ENCODE assay signal across 1 cellular context in genomic region chr10:97292097-97292861, GRCh38.
TF ChIP-seq lines count a peak whose summit lies in the region.

Gene ARHGAP19, minus strand, starts transcription at chr10:97292637. Its CDS starts 10 bp downstream, at chr10:97292627.

TF ChIP-seq in GM12878, 131 proteins besides CTCF, POLR2A, EP300 and RAD21 (continued from another document and continues in another):
- TF ChIP-seq, protein P1, sequence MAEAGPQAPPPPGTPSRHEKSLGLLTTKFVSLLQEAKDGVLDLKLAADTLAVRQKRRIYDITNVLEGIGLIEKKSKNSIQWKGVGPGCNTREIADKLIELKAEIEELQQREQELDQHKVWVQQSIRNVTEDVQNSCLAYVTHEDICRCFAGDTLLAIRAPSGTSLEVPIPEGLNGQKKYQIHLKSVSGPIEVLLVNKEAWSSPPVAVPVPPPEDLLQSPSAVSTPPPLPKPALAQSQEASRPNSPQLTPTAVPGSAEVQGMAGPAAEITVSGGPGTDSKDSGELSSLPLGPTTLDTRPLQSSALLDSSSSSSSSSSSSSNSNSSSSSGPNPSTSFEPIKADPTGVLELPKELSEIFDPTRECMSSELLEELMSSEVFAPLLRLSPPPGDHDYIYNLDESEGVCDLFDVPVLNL (IDR thresholded peaks at IDR 0.05; ENCODE audit: low read depth, low read length), result peak; percentile 99
- TF ChIP-seq MEF2A (IDR thresholded peaks at IDR 0.05; ENCODE audit: insufficient read depth, low read depth, low read length), result no peak
- TF ChIP-seq, protein P2, sequence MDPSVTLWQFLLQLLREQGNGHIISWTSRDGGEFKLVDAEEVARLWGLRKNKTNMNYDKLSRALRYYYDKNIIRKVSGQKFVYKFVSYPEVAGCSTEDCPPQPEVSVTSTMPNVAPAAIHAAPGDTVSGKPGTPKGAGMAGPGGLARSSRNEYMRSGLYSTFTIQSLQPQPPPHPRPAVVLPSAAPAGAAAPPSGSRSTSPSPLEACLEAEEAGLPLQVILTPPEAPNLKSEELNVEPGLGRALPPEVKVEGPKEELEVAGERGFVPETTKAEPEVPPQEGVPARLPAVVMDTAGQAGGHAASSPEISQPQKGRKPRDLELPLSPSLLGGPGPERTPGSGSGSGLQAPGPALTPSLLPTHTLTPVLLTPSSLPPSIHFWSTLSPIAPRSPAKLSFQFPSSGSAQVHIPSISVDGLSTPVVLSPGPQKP (IDR thresholded peaks at IDR 0.05; ENCODE audit: low read depth, low read length), result peak; percentile 16
- TF ChIP-seq TAF1 (IDR thresholded peaks at IDR 0.05; ENCODE audit: borderline replicate concordance, low read depth, low read length), result peak; percentile 71; the same call in 1 of the 2 replicates
- peak; percentile 93 for TF ChIP-seq NKRF (conservative IDR thresholded peaks at IDR 0.05)
- no peak for TF ChIP-seq CBX5 (IDR thresholded peaks at IDR 0.05; ENCODE audit: low read depth)
- TF ChIP-seq TCF7 (IDR thresholded peaks at IDR 0.05; ENCODE audit: borderline replicate concordance), result no peak
- TF ChIP-seq, protein P3, sequence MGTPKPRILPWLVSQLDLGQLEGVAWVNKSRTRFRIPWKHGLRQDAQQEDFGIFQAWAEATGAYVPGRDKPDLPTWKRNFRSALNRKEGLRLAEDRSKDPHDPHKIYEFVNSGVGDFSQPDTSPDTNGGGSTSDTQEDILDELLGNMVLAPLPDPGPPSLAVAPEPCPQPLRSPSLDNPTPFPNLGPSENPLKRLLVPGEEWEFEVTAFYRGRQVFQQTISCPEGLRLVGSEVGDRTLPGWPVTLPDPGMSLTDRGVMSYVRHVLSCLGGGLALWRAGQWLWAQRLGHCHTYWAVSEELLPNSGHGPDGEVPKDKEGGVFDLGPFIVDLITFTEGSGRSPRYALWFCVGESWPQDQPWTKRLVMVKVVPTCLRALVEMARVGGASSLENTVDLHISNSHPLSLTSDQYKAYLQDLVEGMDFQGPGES (IDR thresholded peaks at IDR 0.05), result peak; percentile 91
- TF ChIP-seq POLR2AphosphoS5 (IDR thresholded peaks at IDR 0.05; ENCODE audit: low read length), result peak; percentile 75; the same call in 1 of the 2 replicates
- 0 out of 2 replicates have a peak, but pooled peaks have one; percentile 59 for TF ChIP-seq RCOR1 (conservative IDR thresholded peaks at IDR 0.05; ENCODE audit: low read depth, low read length)
- peak; percentile 27 for TF ChIP-seq SMAD1 (IDR thresholded peaks at IDR 0.05; ENCODE audit: low read depth, partially characterized antibody)
- TF ChIP-seq ZNF592 (IDR thresholded peaks at IDR 0.05), result no peak
- 0 out of 2 replicates have a peak, but pooled peaks have one; percentile 24 for TF ChIP-seq BCL11A (IDR thresholded peaks at IDR 0.05; ENCODE audit: low read depth, low read length)
- TF ChIP-seq, protein P4, sequence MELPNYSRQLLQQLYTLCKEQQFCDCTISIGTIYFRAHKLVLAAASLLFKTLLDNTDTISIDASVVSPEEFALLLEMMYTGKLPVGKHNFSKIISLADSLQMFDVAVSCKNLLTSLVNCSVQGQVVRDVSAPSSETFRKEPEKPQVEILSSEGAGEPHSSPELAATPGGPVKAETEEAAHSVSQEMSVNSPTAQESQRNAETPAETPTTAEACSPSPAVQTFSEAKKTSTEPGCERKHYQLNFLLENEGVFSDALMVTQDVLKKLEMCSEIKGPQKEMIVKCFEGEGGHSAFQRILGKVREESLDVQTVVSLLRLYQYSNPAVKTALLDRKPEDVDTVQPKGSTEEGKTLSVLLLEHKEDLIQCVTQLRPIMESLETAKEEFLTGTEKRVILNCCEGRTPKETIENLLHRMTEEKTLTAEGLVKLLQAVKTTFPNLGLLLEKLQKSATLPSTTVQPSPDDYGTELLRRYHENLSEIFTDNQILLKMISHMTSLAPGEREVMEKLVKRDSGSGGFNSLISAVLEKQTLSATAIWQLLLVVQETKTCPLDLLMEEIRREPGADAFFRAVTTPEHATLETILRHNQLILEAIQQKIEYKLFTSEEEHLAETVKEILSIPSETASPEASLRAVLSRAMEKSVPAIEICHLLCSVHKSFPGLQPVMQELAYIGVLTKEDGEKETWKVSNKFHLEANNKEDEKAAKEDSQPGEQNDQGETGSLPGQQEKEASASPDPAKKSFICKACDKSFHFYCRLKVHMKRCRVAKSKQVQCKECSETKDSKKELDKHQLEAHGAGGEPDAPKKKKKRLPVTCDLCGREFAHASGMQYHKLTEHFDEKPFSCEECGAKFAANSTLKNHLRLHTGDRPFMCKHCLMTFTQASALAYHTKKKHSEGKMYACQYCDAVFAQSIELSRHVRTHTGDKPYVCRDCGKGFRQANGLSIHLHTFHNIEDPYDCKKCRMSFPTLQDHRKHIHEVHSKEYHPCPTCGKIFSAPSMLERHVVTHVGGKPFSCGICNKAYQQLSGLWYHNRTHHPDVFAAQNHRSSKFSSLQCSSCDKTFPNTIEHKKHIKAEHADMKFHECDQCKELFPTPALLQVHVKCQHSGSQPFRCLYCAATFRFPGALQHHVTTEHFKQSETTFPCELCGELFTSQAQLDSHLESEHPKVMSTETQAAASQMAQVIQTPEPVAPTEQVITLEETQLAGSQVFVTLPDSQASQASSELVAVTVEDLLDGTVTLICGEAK (IDR thresholded peaks at IDR 0.05; ENCODE audit: borderline replicate concordance), result peak; percentile 48; the same call in 1 of the 2 replicates
- TF ChIP-seq TBL1XR1 (IDR thresholded peaks at IDR 0.05; ENCODE audit: low read depth, low read length), result no peak
- TF ChIP-seq SPI1 (IDR thresholded peaks at IDR 0.05; ENCODE audit: borderline replicate concordance, insufficient read depth, low read depth, low read length), result peak; percentile 35; the same call in 1 of the 2 replicates
- TF ChIP-seq IRF4 (IDR thresholded peaks at IDR 0.05; ENCODE audit: low read depth, low read length), result no peak
- TF ChIP-seq IKZF1 (conservative IDR thresholded peaks at IDR 0.05), result peak; percentile 78
- TF ChIP-seq CREB1 (IDR thresholded peaks at IDR 0.05; ENCODE audit: low read depth), result peak; percentile 68
- 0 out of 2 replicates have a peak, but pooled peaks have one; percentile 12 for TF ChIP-seq RUNX3 (IDR thresholded peaks at IDR 0.05; ENCODE audit: low read length)
- TF ChIP-seq NR2C2 (IDR thresholded peaks at IDR 0.05; ENCODE audit: borderline replicate concordance, control insufficient read depth, insufficient read length, low read depth), result no peak
- no peak for TF ChIP-seq ZSCAN29 (IDR thresholded peaks at IDR 0.05)
- TF ChIP-seq PBX3 (IDR thresholded peaks at IDR 0.05; ENCODE audit: insufficient replicate concordance, low read depth, low read length), result peak; percentile 94
- TF ChIP-seq CHD2 (IDR thresholded peaks at IDR 0.05; ENCODE audit: borderline replicate concordance, low read depth, low read length), result peak; percentile 93
- 0 out of 2 replicates have a peak, but pooled peaks have one; percentile 70 for TF ChIP-seq FOXM1 (IDR thresholded peaks at IDR 0.05; ENCODE audit: low read depth, low read length)
- TF ChIP-seq MXI1 (IDR thresholded peaks at IDR 0.05; ENCODE audit: low read depth, low read length), result peak; percentile 59; the same call in 1 of the 2 replicates
- no peak for TF ChIP-seq CBFB (IDR thresholded peaks at IDR 0.05; ENCODE audit: low read depth)
- TF ChIP-seq, protein P5, sequence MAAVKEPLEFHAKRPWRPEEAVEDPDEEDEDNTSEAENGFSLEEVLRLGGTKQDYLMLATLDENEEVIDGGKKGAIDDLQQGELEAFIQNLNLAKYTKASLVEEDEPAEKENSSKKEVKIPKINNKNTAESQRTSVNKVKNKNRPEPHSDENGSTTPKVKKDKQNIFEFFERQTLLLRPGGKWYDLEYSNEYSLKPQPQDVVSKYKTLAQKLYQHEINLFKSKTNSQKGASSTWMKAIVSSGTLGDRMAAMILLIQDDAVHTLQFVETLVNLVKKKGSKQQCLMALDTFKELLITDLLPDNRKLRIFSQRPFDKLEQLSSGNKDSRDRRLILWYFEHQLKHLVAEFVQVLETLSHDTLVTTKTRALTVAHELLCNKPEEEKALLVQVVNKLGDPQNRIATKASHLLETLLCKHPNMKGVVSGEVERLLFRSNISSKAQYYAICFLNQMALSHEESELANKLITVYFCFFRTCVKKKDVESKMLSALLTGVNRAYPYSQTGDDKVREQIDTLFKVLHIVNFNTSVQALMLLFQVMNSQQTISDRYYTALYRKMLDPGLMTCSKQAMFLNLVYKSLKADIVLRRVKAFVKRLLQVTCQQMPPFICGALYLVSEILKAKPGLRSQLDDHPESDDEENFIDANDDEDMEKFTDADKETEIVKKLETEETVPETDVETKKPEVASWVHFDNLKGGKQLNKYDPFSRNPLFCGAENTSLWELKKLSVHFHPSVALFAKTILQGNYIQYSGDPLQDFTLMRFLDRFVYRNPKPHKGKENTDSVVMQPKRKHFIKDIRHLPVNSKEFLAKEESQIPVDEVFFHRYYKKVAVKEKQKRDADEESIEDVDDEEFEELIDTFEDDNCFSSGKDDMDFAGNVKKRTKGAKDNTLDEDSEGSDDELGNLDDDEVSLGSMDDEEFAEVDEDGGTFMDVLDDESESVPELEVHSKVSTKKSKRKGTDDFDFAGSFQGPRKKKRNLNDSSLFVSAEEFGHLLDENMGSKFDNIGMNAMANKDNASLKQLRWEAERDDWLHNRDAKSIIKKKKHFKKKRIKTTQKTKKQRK (IDR thresholded peaks at IDR 0.05; ENCODE audit: low read depth, low read length), result peak; percentile 53; the same call in 1 of the 2 replicates
- TF ChIP-seq SKIL (IDR thresholded peaks at IDR 0.05; ENCODE audit: low read depth, poor library complexity, severe bottlenecking), result peak; percentile 53
- TF ChIP-seq BRCA1 (IDR thresholded peaks at IDR 0.05; ENCODE audit: low read depth, low read length), result no peak
- 0 out of 2 replicates have a peak, but pooled peaks have one; percentile 30 for TF ChIP-seq TCF3 (IDR thresholded peaks at IDR 0.05; ENCODE audit: borderline replicate concordance, insufficient read depth, low read depth, low read length)
- 0 out of 2 replicates have a peak, but pooled peaks have one; percentile 2 for TF ChIP-seq TCF12 (IDR thresholded peaks at IDR 0.05; ENCODE audit: low read depth, low read length)
- TF ChIP-seq USF2 (IDR thresholded peaks at IDR 0.05; ENCODE audit: borderline replicate concordance, low read depth, low read length), result no peak
